In genomic region chr19:44718441-44719261, GRCh38 we compare ENCODE assay signal across 8 cellular contexts. TPM values are rescaled to one million over a fixed set of nuclear protein-coding genes. Genes with fewer than 3 reads are reported as not detected.
A peak's percentile ranks its signal among the peaks of the same experiment; 100 is the strongest.
DNase-seq lines count a peak whose midpoint lies in the region; ATAC-seq and TF ChIP-seq lines count a peak whose summit lies in the region.

No MANE protein-coding gene starts in this region.

- intact Hi-C loops in left ventricle myocardium inferior (cut with micrococcal nuclease), result no loop called here

- no peaks in the 10 kb centered on the region for H3K36me3 Mint-ChIP-seq in activated naive CD8-positive, alpha-beta T cell treated with anti-CD3 and anti-CD28 coated beads, Interleukin-2, amount 50 U/mL, for 24 hours (ENCODE audit: low read depth)

- H3K4me1 Mint-ChIP-seq in activated naive CD8-positive, alpha-beta T cell treated with anti-CD3 and anti-CD28 coated beads, Interleukin-2, amount 50 U/mL, for 24 hours, result peaks cover 24% of the 10 kb centered on the region

- H3K9me3 ChIP-seq in SJSA1 (replicated peaks), result peaks cover 5% of the 10 kb centered on the region; the same call in 1 of the 2 replicates
- H3K9me3 ChIP-seq in left ventricle myocardium inferior (replicated peaks), result peaks cover 12% of the 10 kb centered on the region

- H3K36me3 ChIP-seq in SJSA1 (no peaks in the 10 kb centered on the region), left ventricle myocardium inferior (no peaks in the 10 kb centered on the region)

- peaks cover 18% of the 10 kb centered on the region for H3K9me3 Mint-ChIP-seq in activated naive CD8-positive, alpha-beta T cell treated with anti-CD3 and anti-CD28 coated beads, Interleukin-2, amount 50 U/mL, for 24 hours

- H3K4me1 ChIP-seq in SJSA1 (replicated peaks) (peaks cover 33% of the 10 kb centered on the region), left ventricle myocardium inferior (peaks cover 34% of the 10 kb centered on the region)

- H3K27ac ChIP-seq in SJSA1 (peak overlapping the region; percentile 77), left ventricle myocardium inferior (replicated peaks) (peak overlapping the region; percentile 90)

- H3K27me3 ChIP-seq in SJSA1 (replicated peaks), result no peaks in the 10 kb centered on the region
- no peaks in the 10 kb centered on the region for H3K27me3 ChIP-seq in left ventricle myocardium inferior (ENCODE audit: low read depth)

- TF ChIP-seq CTCF in left ventricle myocardium inferior (IDR thresholded peaks at IDR 0.05; ENCODE audit: borderline replicate concordance), result no peak

- no peak for ATAC-seq in activated naive CD8-positive, alpha-beta T cell treated with anti-CD3 and anti-CD28 coated beads, Interleukin-2, amount 50 U/mL, for 24 hours
- ATAC-seq in GM18502 (IDR thresholded peaks at IDR 0.05; ENCODE audit: poor library complexity, unreplicated experiment), result no peak

- H3K27me3 Mint-ChIP-seq in activated naive CD8-positive, alpha-beta T cell treated with anti-CD3 and anti-CD28 coated beads, Interleukin-2, amount 50 U/mL, for 24 hours, result peaks cover 2% of the 10 kb centered on the region

- peak overlapping the region; percentile 19 for H3K4me3 ChIP-seq in SJSA1
- peak overlapping the region; percentile 55 for H3K4me3 ChIP-seq in left ventricle myocardium inferior

- DNase-seq in GM03348 (ENCODE audit: low spot score), result peak; percentile 63
- peak; percentile 87 to 89 for DNase-seq in SJSA1 (ENCODE audit: low read depth in 1 of 2, low spot score in 2 of 2)
- DNase-seq in left ventricle myocardium inferior, result peak; percentile 78
- peak; percentile 94 for DNase-seq in pulmonary artery endothelial cell (ENCODE audit: low read depth, low spot score)
- DNase-seq in activated gamma-delta T cell treated with Interleukin-2 at 50 U/mL for 16 hours, result no peak
- no peak for DNase-seq in activated naive CD8-positive, alpha-beta T cell treated with anti-CD3 and anti-CD28 coated beads, Interleukin-2, amount 50 U/mL, for 24 hours
- DNase-seq in activated CD4-positive, alpha-beta T cell treated with anti-CD3 and anti-CD28 coated beads for 48 hours, result no peak

- H3K4me3 Mint-ChIP-seq in activated naive CD8-positive, alpha-beta T cell treated with anti-CD3 and anti-CD28 coated beads, Interleukin-2, amount 50 U/mL, for 24 hours, result no peak overlapping the region

- no peak overlapping the region for H3K27ac Mint-ChIP-seq in activated naive CD8-positive, alpha-beta T cell treated with anti-CD3 and anti-CD28 coated beads, Interleukin-2, amount 50 U/mL, for 24 hours

RNA-seq across cellular contexts. Expression of gene CEACAM16, which starts 19.7 kb away (rescaled TPM):
- not detected in 2 replicates for total RNA-seq in SJSA1 (2014; rRNA removed; shearing (Covaris generic))
- total RNA-seq in left ventricle myocardium inferior (not detected), pulmonary artery endothelial cell (not detected in 2 replicates)

RNA-seq across cellular contexts. Expression of gene BCL3, which starts 29.9 kb away (rescaled TPM):
- 3.9 and 12.3 TPM in 2 replicates for total RNA-seq in SJSA1 (2014; rRNA removed; shearing (Covaris generic))
- total RNA-seq in left ventricle myocardium inferior, result 15.0 TPM
- total RNA-seq in pulmonary artery endothelial cell, result 2.5 and 4.5 TPM in 2 replicates

RNA-seq across cellular contexts. Expression of gene CEACAM19, which starts 47.4 kb away (rescaled TPM):
- total RNA-seq in SJSA1 (2014; rRNA removed; shearing (Covaris generic)), result 0.06 and 1.6 TPM in 2 replicates
- total RNA-seq in left ventricle myocardium inferior, result 2.2 TPM
- 1.5 and 2.0 TPM in 2 replicates for total RNA-seq in pulmonary artery endothelial cell

RNA-seq across cellular contexts. Expression of gene CBLC, which starts 59.0 kb away (rescaled TPM):
- not detected in 2 replicates for total RNA-seq in SJSA1 (2014; rRNA removed; shearing (Covaris generic))
- not detected for total RNA-seq in left ventricle myocardium inferior
- 0.07 and 0.13 TPM in 2 replicates for total RNA-seq in pulmonary artery endothelial cell

Comparison
In these comparisons a context has a peak if more than half of its experiments do, and no peak if none do; other contexts are left out.
1. DNase-seq: peak in GM03348 (single experiment), SJSA1 (2 of 2), left ventricle myocardium inferior (single experiment) and pulmonary artery endothelial cell (single experiment); none in activated gamma-delta T cell treated with Interleukin-2 at 50 U/mL for 16 hours (single experiment), activated naive CD8-positive, alpha-beta T cell treated with anti-CD3 and anti-CD28 coated beads, Interleukin-2, amount 50 U/mL, for 24 hours (single experiment) and activated CD4-positive, alpha-beta T cell treated with anti-CD3 and anti-CD28 coated beads for 48 hours (single experiment).